8 cellular contexts compared by ENCODE assay signal in the genomic region with DNA sequence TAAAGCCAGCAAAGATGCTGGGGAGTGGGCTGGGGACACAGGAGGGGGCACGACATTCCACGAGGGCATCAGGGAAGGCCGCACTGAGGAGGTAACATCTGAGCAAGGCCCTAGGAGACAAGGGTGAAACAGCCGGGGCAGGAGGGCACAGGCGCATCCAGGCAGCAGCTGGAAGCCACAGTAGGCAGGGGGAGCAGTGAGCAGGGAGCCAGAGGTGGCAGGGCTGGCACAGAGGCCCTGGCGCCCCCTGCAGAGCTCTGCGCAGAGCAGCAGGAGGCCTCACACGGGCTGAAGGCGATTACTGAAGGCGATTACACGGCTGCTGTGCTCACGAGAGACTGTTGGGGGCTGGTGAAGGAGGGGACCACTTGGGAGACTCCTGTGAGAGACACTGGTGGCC. TPM values are rescaled to one million over a fixed set of nuclear protein-coding genes. Genes with fewer than 3 reads are reported as not detected.
A peak's percentile ranks its signal among the peaks of the same experiment; 100 is the strongest.
DNase-seq lines count a peak whose midpoint lies in the region; ATAC-seq and TF ChIP-seq lines count a peak whose summit lies in the region.

No MANE protein-coding gene starts in this region.

- no peak overlapping the region for H3K4me2 ChIP-seq in fibroblast of lung (ENCODE audit: extremely low read depth, insufficient read depth, low read length)

- ATAC-seq in Right ventricle myocardium superior (ENCODE audit: poor library complexity) (no peak), HG02870 (IDR thresholded peaks at IDR 0.05; ENCODE audit: unreplicated experiment) (no peak)

- no peaks in the 10 kb centered on the region for H3K9me3 Mint-ChIP-seq in type B pancreatic cell

- H3K9me3 ChIP-seq in fibroblast of lung (ENCODE audit: control insufficient read depth, insufficient read depth, low read depth, low read length): no peaks in the 10 kb centered on the region

- peak; percentile 5 to 29 for TF ChIP-seq CTCF in fibroblast of lung (conservative IDR thresholded peaks at IDR 0.05 in 1 of 2, IDR thresholded peaks at IDR 0.05 in 1 of 2; ENCODE audit: low read depth in 1 of 2, low read length in 2 of 2)
- peak; percentile 41 for TF ChIP-seq CTCF in type B pancreatic cell (conservative IDR thresholded peaks at IDR 0.05)

- DNase-seq in cardiac septum (ENCODE audit: low spot score) (peak; percentile 69), Right ventricle myocardium superior (no peak), OCI-M1 (lab: John Stamatoyannopoulos, UW) (peak; percentile 26), fibroblast of lung (ENCODE audit: low read depth in 2 of 2) (peak in 1 of 2 donors; percentile 8), type B pancreatic cell (ENCODE audit: extremely low spot score, unreplicated experiment) (no peak), NCI-H2107 treated with DMSO at 0.1 percent for 48 hours (lab: John Stamatoyannopoulos, UW; ENCODE audit: unreplicated experiment) (no peak), NCI-H748 (lab: John Stamatoyannopoulos, UW; ENCODE audit: unreplicated experiment) (no peak)

- H3K9ac ChIP-seq in fibroblast of lung (ENCODE audit: insufficient read depth, low read length): no peak overlapping the region

- intact Hi-C loops in cardiac septum (cut with DNase I) (no loop called here), Right ventricle myocardium superior (cut with DNase I) (no loop called here)

- no peak overlapping the region for H3K27ac ChIP-seq in fibroblast of lung (ENCODE audit: insufficient read depth, low read length)

- no peak overlapping the region for H2AFZ ChIP-seq in fibroblast of lung (ENCODE audit: low read length)

- H3K4me3 Mint-ChIP-seq in type B pancreatic cell: no peak overlapping the region

- no peaks in the 10 kb centered on the region for H3K27me3 ChIP-seq in fibroblast of lung (ENCODE audit: control insufficient read depth, insufficient read depth, low read length)

- no peaks in the 10 kb centered on the region for H3K4me1 ChIP-seq in fibroblast of lung (ENCODE audit: control insufficient read depth, extremely low read depth, insufficient read depth, low read length)

- H3K27me3 Mint-ChIP-seq in type B pancreatic cell: no peaks in the 10 kb centered on the region

- H3K4me3 ChIP-seq in fibroblast of lung (replicated peaks in 1 of 4; ENCODE audit: control extremely low read depth in 1 of 4, insufficient read depth in 1 of 4, low read depth in 3 of 4, low read length in 4 of 4): no peak overlapping the region

- H3K36me3 ChIP-seq in fibroblast of lung (ENCODE audit: control insufficient read depth, insufficient read depth, low read length): peaks cover 38% of the 10 kb centered on the region

- peaks cover 10% of the 10 kb centered on the region for H3K36me3 Mint-ChIP-seq in type B pancreatic cell

- H3K27ac Mint-ChIP-seq in type B pancreatic cell: no peak overlapping the region

- peaks cover 5% of the 10 kb centered on the region for H3K79me2 ChIP-seq in fibroblast of lung (ENCODE audit: control insufficient read depth, insufficient read depth, low read length)

- H3K4me1 Mint-ChIP-seq in type B pancreatic cell (ENCODE audit: unreplicated experiment): no peaks in the 10 kb centered on the region

- no peaks in the 10 kb centered on the region for H4K20me1 ChIP-seq in fibroblast of lung (ENCODE audit: control insufficient read depth, extremely low read depth, insufficient read depth, low read length)

RNA-seq across cellular contexts. Expression of a gene that starts 15.4 kb away (rescaled TPM):
- 67.5 TPM for total RNA-seq in cardiac septum
- 56.8 TPM for total RNA-seq in Right ventricle myocardium superior
- 294 and 396 TPM in 2 replicates for total RNA-seq in fibroblast of lung
- polyA plus RNA-seq in fibroblast of lung: 145 and 221 TPM in 2 replicates
- polyA plus RNA-seq in fibroblast of lung (2012): 183 and 234 TPM in 2 replicates
- polyA minus RNA-seq in fibroblast of lung (ENCODE audit: low replicate concordance): 331 and 337 TPM in 2 replicates
- total RNA-seq in type B pancreatic cell (ENCODE audit: low replicate concordance): 102 and 129 TPM in 2 replicates

RNA-seq across cellular contexts. Expression of a gene that starts 21.6 kb away (rescaled TPM):
- total RNA-seq in cardiac septum (4.3 TPM), Right ventricle myocardium superior (2.4 TPM), fibroblast of lung (2.6 and 4.1 TPM in 2 replicates), type B pancreatic cell (ENCODE audit: low replicate concordance) (8.9 and 16.6 TPM in 2 replicates)
- polyA plus RNA-seq in fibroblast of lung: 2.5 and 3.1 TPM in 2 replicates
- polyA plus RNA-seq in fibroblast of lung (2012): 3.1 and 4.2 TPM in 2 replicates
- polyA minus RNA-seq in fibroblast of lung (ENCODE audit: low replicate concordance): 1.8 and 4.3 TPM in 2 replicates

RNA-seq across cellular contexts. Expression of a gene that starts 24.4 kb away (rescaled TPM):
- total RNA-seq in cardiac septum: 1.9 TPM
- total RNA-seq in Right ventricle myocardium superior: 2.5 TPM
- 1.0 and 6.6 TPM in 2 replicates for total RNA-seq in fibroblast of lung
- polyA plus RNA-seq in fibroblast of lung: 1.8 and 3.4 TPM in 2 replicates
- 3.6 and 9.8 TPM in 2 replicates for polyA plus RNA-seq in fibroblast of lung (2012)
- polyA minus RNA-seq in fibroblast of lung (ENCODE audit: low replicate concordance): 1.2 and 1.5 TPM in 2 replicates
- 10.2 and 29.5 TPM in 2 replicates for total RNA-seq in type B pancreatic cell (ENCODE audit: low replicate concordance)

RNA-seq across cellular contexts. Expression of a gene that starts 32.5 kb away (rescaled TPM):
- 49.8 TPM for total RNA-seq in cardiac septum
- total RNA-seq in Right ventricle myocardium superior: 27.6 TPM
- total RNA-seq in fibroblast of lung: 56.8 and 64.2 TPM in 2 replicates
- 145 and 226 TPM in 2 replicates for polyA plus RNA-seq in fibroblast of lung
- polyA plus RNA-seq in fibroblast of lung (2012): 134 and 217 TPM in 2 replicates
- 137 and 147 TPM in 2 replicates for polyA minus RNA-seq in fibroblast of lung (ENCODE audit: low replicate concordance)
- 126 and 163 TPM in 2 replicates for total RNA-seq in type B pancreatic cell (ENCODE audit: low replicate concordance)

RNA-seq across cellular contexts. Expression of a gene that starts 32.6 kb away (rescaled TPM):
- 19.0 TPM for total RNA-seq in cardiac septum
- 21.2 TPM for total RNA-seq in Right ventricle myocardium superior
- 22.1 and 25.9 TPM in 2 replicates for total RNA-seq in fibroblast of lung
- 27.9 and 34.2 TPM in 2 replicates for polyA plus RNA-seq in fibroblast of lung
- polyA plus RNA-seq in fibroblast of lung (2012): 30.7 and 30.9 TPM in 2 replicates
- 4.0 and 13.4 TPM in 2 replicates for polyA minus RNA-seq in fibroblast of lung (ENCODE audit: low replicate concordance)
- total RNA-seq in type B pancreatic cell (ENCODE audit: low replicate concordance): 42.6 and 46.2 TPM in 2 replicates

Comparison
In these comparisons a context has a peak if more than half of its experiments do, and no peak if none do; other contexts are left out.
1. DNase-seq: peak in cardiac septum (single experiment) and OCI-M1 (single experiment); none in Right ventricle myocardium superior (single experiment), type B pancreatic cell (single experiment), NCI-H2107 treated with DMSO at 0.1 percent for 48 hours (single experiment) and NCI-H748 (single experiment).